ENCODE assay signal across 21 cellular contexts in the genomic region with DNA sequence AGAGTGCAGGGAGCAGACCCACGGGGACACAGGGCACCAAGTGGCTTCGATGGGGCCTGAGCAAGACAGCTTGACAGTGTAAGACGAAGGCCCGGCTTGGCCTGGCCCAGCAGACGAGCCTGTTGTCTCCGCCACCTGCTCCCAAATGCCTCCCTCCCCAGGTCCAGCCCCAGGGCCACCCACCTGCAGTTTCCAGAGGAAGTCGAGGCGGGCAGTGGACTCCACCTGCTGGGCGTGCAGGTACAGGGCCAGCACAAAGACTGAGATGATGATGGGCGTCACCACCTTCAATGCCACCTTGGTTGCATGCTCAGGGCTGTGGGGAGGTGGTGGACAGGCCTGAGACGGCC.
"Had no signal": no experiment of that assay in that cellular context is flagged by ENCODE, and none has a peak within 500 bp of the region (broad histone marks: within the 10 kb centered on the region; RNA-seq: fewer than 3 reads in every experiment).

No MANE protein-coding gene starts in this region.

- H3K36me3 ChIP-seq: neural progenitor cell, right lobe of liver, upper lobe of left lung, uterus had no signal

- H3K4me1 ChIP-seq: foreskin keratinocyte, neural progenitor cell, parathyroid adenoma, psoas muscle, right lobe of liver, tibial artery, upper lobe of left lung, uterus had no signal

- H3K36me3 Mint-ChIP-seq: mesothelial cell of epicardium; natural killer cell treated with Interleukin-12 subunit alpha and Interleukin-12 subunit beta and Interleukin-15 and Interleukin-18, amount 100 ng/mL, for 72 hours; neural progenitor cell had no signal

- H3K27ac Mint-ChIP-seq: endodermal cell; mesothelial cell of epicardium; natural killer cell treated with Interleukin-12 subunit alpha and Interleukin-12 subunit beta and Interleukin-15 and Interleukin-18, amount 100 ng/mL, for 72 hours; neural progenitor cell had no signal

- H3K4me1 Mint-ChIP-seq: endodermal cell, mesothelial cell of epicardium, neural progenitor cell had no signal

- H3K9me3 ChIP-seq: psoas muscle, right lobe of liver, tibial artery, upper lobe of left lung, uterus had no signal

- H3K27ac ChIP-seq: coronary artery, foreskin keratinocyte, neural progenitor cell, parathyroid adenoma, psoas muscle, right lobe of liver, tibial artery, upper lobe of left lung, uterus had no signal

- H3K4me3 Mint-ChIP-seq: endodermal cell; mesothelial cell of epicardium; natural killer cell treated with Interleukin-12 subunit alpha and Interleukin-12 subunit beta and Interleukin-15 and Interleukin-18, amount 100 ng/mL, for 72 hours; neural progenitor cell had no signal

- H3K4me3 ChIP-seq: coronary artery, neural progenitor cell, psoas muscle, right lobe of liver, tibial artery, upper lobe of left lung, uterus had no signal

- H3K9me3 Mint-ChIP-seq: endodermal cell; mesothelial cell of epicardium; natural killer cell treated with Interleukin-12 subunit alpha and Interleukin-12 subunit beta and Interleukin-15 and Interleukin-18, amount 100 ng/mL, for 72 hours; neural progenitor cell had no signal

- H3K27me3 ChIP-seq: neural progenitor cell, right lobe of liver, tibial artery, upper lobe of left lung, uterus had no signal

- DNase-seq: effector CD4-positive, alpha-beta T cell; endodermal cell; erythroblast; foreskin keratinocyte; kidney; left cardiac atrium; occipital lobe; retina; stimulated activated CD4-positive, alpha-beta T cell treated with anti-CD3 and anti-CD28 coated beads, Interleukin-2, amount 100 ng/mL, for 24 hours; stimulated activated CD4-positive, alpha-beta T cell treated with anti-CD3 and anti-CD28 coated beads, Interleukin-4, amount 100 ng/mL, for 4 hours; stimulated activated naive CD4-positive, alpha-beta T cell treated with Interleukin-2 at 50 U/mL for 16 hours; upper lobe of left lung; uterus had no signal

- ATAC-seq: foreskin keratinocyte, left cardiac atrium, psoas muscle had no signal
